19 cellular contexts compared by ENCODE assay signal in genomic region chr14:54837508-54838149, GRCh38.
"Had no signal": no experiment of that assay in that cellular context is flagged by ENCODE, and none has a peak within 500 bp of the region (broad histone marks: within the 10 kb centered on the region; RNA-seq: fewer than 3 reads in every experiment).

No MANE protein-coding gene starts in this region.

- H3K27me3 ChIP-seq: esophagus muscularis mucosa, gastrocnemius medialis, right atrium auricular region, tibial artery, upper lobe of left lung, uterus had no signal

- DNase-seq: effector memory CD8-positive, alpha-beta T cell; gastrocnemius medialis; glutamatergic neuron; immature natural killer cell; left ventricle myocardium superior; mesendoderm; naive B cell; posterior cingulate gyrus; stimulated activated CD4-positive, alpha-beta T cell treated with anti-CD3 and anti-CD28 coated beads, Interleukin-2, amount 100 ng/mL, for 48 hours; stimulated activated naive CD4-positive, alpha-beta T cell treated with Interleukin-2 at 50 U/mL for 16 hours; tibial artery; upper lobe of left lung; uterus had no signal

- ATAC-seq: effector memory CD8-positive, alpha-beta T cell; gastrocnemius medialis; left ventricle myocardium superior had no signal

- H3K4me3 ChIP-seq: esophagus muscularis mucosa, gastrocnemius medialis, right atrium auricular region, smooth muscle cell, tibial artery, upper lobe of left lung, uterus had no signal

- H3K9me3 ChIP-seq: esophagus muscularis mucosa, gastrocnemius medialis, right atrium auricular region, tibial artery, upper lobe of left lung, uterus had no signal

- H3K27ac ChIP-seq: epithelial cell of prostate, esophagus muscularis mucosa, right atrium auricular region, tibial artery, upper lobe of left lung, uterus had no signal

- H3K36me3 ChIP-seq: esophagus muscularis mucosa, gastrocnemius medialis, right atrium auricular region, tibial artery, uterus had no signal

- FAIRE-seq: colon, keratinocyte had no signal

- H3K4me2 ChIP-seq: smooth muscle cell had no signal

- H3K4me1 ChIP-seq: gastrocnemius medialis, right atrium auricular region, uterus had no signal
